In the genomic region with DNA sequence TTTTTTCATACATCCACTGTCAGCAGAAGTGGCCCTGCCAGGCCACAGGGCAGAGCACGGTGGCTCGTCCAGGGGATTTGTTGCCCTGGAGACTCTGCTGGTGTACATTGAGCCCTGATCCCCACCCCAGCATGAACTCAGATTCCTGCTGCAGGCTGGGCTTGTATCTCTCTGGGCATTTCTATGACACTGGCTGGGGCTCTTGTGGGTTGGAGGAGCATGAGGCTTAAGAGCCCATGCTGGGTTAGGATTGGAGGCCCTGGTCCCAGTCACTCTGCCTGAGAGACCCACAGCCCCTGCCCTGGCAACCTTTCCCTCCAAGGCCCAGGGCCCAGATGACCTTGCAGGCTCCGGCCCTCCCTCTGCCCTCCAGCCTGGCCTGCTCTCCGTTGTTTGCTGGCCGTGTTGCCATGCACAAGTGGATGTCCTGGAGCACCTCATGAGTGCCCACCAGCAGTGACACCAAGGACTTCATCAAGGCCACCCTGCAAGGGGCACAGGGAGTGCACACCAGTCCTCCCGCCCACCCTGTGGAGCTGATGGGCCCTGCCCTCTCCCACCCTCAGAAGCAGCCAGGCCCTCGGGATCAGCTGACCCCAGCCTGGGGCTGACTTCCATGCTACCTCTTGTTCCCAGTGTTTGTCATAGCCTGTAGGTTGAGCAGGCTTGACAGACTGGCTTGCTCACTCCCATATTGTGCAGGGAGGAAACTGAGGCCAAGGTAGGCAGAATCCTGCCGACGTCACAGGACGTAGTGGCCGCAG, we compare ENCODE assay signal across 1 cellular context.
TF ChIP-seq lines count a peak whose summit lies in the region.

No MANE protein-coding gene starts in this region.

TF ChIP-seq in K562, 482 proteins besides CTCF, POLR2A, EP300 and RAD21:
- TF ChIP-seq TARDBP (IDR thresholded peaks at IDR 0.05) (no peak), POLR2G (IDR thresholded peaks at IDR 0.05; ENCODE audit: low read depth, low read length) (peak; percentile 27; the same call in 1 of the 2 replicates)
